Comparison of ENCODE assay signal across 1 cellular context in genomic region chr17:42363767-42364585, GRCh38.
TF ChIP-seq lines count a peak whose summit lies in the region.

No MANE protein-coding gene starts in this region.

TF ChIP-seq in HepG2, 621 proteins besides CTCF, POLR2A, EP300 and RAD21:
- TF ChIP-seq RBM22 (optimal IDR thresholded peaks at IDR 0.05; ENCODE audit: low read length) (peak; percentile 40), KIAA2018 (CRISPR knock-in tag; IDR thresholded peaks at IDR 0.05; ENCODE audit: borderline replicate concordance) (no peak)
TF ChIP-seq in HepG2: peak in this region for 1.
